23 cellular contexts compared by ENCODE assay signal in the genomic region with DNA sequence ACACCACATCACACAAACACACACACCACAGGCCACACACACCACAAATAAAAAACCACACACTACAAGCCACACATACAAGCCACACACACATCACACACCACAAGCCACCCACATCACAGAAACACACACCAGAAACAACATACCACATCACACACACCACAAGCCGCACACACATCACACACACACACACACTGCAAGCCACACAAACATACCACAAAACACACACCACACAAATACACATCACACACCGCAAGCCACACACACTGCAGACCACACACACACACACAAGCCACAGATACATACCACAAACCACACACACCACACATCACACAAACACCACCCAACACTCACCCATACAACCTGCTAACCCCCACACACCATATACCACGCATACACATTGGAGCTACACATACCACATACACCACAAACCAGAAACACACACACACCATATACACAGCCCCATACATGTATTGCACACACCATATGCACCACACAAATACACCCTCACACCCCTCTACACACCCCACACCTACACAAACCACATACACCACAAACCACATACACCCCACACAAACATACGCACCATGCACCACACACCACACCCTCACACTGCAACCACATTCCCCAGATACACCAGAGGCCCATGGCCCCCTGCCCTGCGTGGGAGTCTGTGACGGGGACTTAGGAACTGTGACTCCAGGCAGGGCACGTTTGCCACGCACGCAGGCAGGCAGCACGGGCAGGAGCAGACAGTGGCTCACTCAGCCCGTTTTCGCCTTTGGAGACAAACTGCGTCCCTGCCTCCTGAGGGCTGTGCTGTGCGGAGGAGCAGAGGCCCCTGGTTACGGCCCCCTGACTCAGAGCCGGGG. TPM values are rescaled to one million over a fixed set of nuclear protein-coding genes. Genes with fewer than 3 reads are reported as not detected.
DNase-seq lines count a peak whose midpoint lies in the region; ATAC-seq, FAIRE-seq and TF ChIP-seq lines count a peak whose summit lies in the region.
"Had no signal": no experiment of that assay in that cellular context is flagged by ENCODE, and none has a peak within 500 bp of the region (broad histone marks: within the 10 kb centered on the region; RNA-seq: fewer than 3 reads in every experiment).

No MANE protein-coding gene starts in this region.

- peak; percentile 92 for FAIRE-seq in HTR-8/SVneo (lab: Jason Lieb, UNC)
- no peak for FAIRE-seq in H1 (lab: Jason Lieb, UNC)
- FAIRE-seq: D721Med, frontal cortex, small intestine had no signal

- intact Hi-C loops in activated CD4-positive, alpha-beta T cell treated with anti-CD3 and anti-CD28 coated beads for 36 hours (cut with DNase I, micrococcal nuclease) = no loop called here

- no peak overlapping the region for H3K23ac ChIP-seq in H1 (ENCODE audit: insufficient read length)

- TF ChIP-seq CTCF in H1 (IDR thresholded peaks at IDR 0.05; ENCODE audit: control extremely low read depth in 1 of 3, insufficient read depth in 1 of 3, low read depth in 1 of 3, low read length in 3 of 3) (no peak), osteocyte (IDR thresholded peaks at IDR 0.05) (no peak)

- peak overlapping the region; percentile 24; the same call in 1 of the 2 replicates for H2BK20ac ChIP-seq in H1 (ENCODE audit: low read length)

- no peaks in the 10 kb centered on the region; a peak in 1 of 8 replicates for H3K36me3 ChIP-seq in H1 (ENCODE audit: control insufficient read depth in 2 of 4, insufficient read depth in 4 of 4, low read length in 3 of 4)
- H3K36me3 ChIP-seq: upper lobe of left lung had no signal

- H3K56ac ChIP-seq in H1 (replicated peaks; ENCODE audit: insufficient read length, low read depth, low read length) = peak overlapping the region; percentile 100

- H3K79me1 ChIP-seq in H1 (ENCODE audit: low read depth, low read length) = no peaks in the 10 kb centered on the region

- H3K27ac Mint-ChIP-seq in activated CD4-positive, alpha-beta T cell treated with anti-CD3 and anti-CD28 coated beads for 36 hours = no peak overlapping the region
- H3K27ac Mint-ChIP-seq in activated CD4-positive, alpha-beta T cell treated with anti-CD3 and anti-CD28 coated beads, Interleukin-2, amount 10 ng/mL, durations not matched to agents 7 days and 5 days = no peak overlapping the region
- no peak overlapping the region for H3K27ac Mint-ChIP-seq in osteocyte (ENCODE audit: unreplicated experiment)
- H3K27ac Mint-ChIP-seq: activated naive CD8-positive, alpha-beta T cell; dendritic cell treated with granulocyte-macrophage colony-stimulating factor and Interleukin-4, amounts not matched to agents 40 ng/mL and 50 ng/mL, for 4 days; GM23338; naive B cell; T-cell had no signal

- no peak for TF ChIP-seq EP300 in H1 (IDR thresholded peaks at IDR 0.05; ENCODE audit: borderline replicate concordance in 1 of 2, low read depth in 2 of 2, low read length in 2 of 2)

- no peak overlapping the region for H3K4me3 Mint-ChIP-seq in activated CD4-positive, alpha-beta T cell treated with anti-CD3 and anti-CD28 coated beads for 36 hours
- no peak overlapping the region for H3K4me3 Mint-ChIP-seq in activated CD4-positive, alpha-beta T cell treated with anti-CD3 and anti-CD28 coated beads, Interleukin-2, amount 10 ng/mL, durations not matched to agents 7 days and 5 days
- no peak overlapping the region for H3K4me3 Mint-ChIP-seq in osteocyte (ENCODE audit: unreplicated experiment)
- H3K4me3 Mint-ChIP-seq: activated naive CD8-positive, alpha-beta T cell; dendritic cell treated with granulocyte-macrophage colony-stimulating factor and Interleukin-4, amounts not matched to agents 40 ng/mL and 50 ng/mL, for 4 days; GM23338; naive B cell; T-cell had no signal

- no peak for TF ChIP-seq RAD21 in H1 (IDR thresholded peaks at IDR 0.05 in 1 of 2, conservative IDR thresholded peaks at IDR 0.05 in 1 of 2; ENCODE audit: low read depth in 2 of 2, low read length in 2 of 2)

- H2BK12ac ChIP-seq in H1 (ENCODE audit: low read depth, low read length) = peak overlapping the region; percentile 45; the same call in 1 of the 2 replicates

- peaks cover 0 to 4% (median under 1%) of the 10 kb centered on the region in 4 experiments; a peak in 4 of 7 replicates for H3K4me1 ChIP-seq in H1 (replicated peaks in 1 of 4; ENCODE audit: control insufficient read depth in 3 of 4, insufficient read depth in 4 of 4, low read length in 3 of 4)

- peak overlapping the region; percentile 97; the same call in 1 of the 2 replicates for H2AK5ac ChIP-seq in H1 (ENCODE audit: low read depth, low read length)

- peak overlapping the region in 1 of 4 experiments; percentile 37; a peak in 2 of 7 replicates for H3K9ac ChIP-seq in H1 (replicated peaks in 1 of 4; ENCODE audit: extremely low read depth in 1 of 4, low read depth in 3 of 4, low read length in 3 of 4)

- no peak overlapping the region for H3K4me3 ChIP-seq in H1 (ENCODE audit: extremely low read depth in 1 of 4, insufficient read depth in 2 of 4, low read depth in 3 of 4, low read length in 4 of 4)
- H3K4me3 ChIP-seq: GM23338, PC-9, upper lobe of left lung had no signal

- DNase-seq in activated CD4-positive, alpha-beta T cell treated with anti-CD3 and anti-CD28 coated beads for 36 hours = peak; percentile 48
- no peak for DNase-seq in activated CD4-positive, alpha-beta T cell treated with anti-CD3 and anti-CD28 coated beads, Interleukin-2, amount 10 ng/mL, durations not matched to agents 7 days and 5 days
- DNase-seq in HTR-8/SVneo (ENCODE audit: insufficient read length, low spot score) (no peak), H1 (ENCODE audit: low read depth in 1 of 2, low spot score in 2 of 2) (no peak), osteocyte (ENCODE audit: extremely low spot score, unreplicated experiment) (peak; percentile 80), dedifferentiated amniotic fluid mesenchymal stem cell (ENCODE audit: extremely low spot score) (no peak), NCI-H446 treated with DMSO at 0.1 percent for 48 hours (lab: John Stamatoyannopoulos, UW) (no peak), NAMALWA (ENCODE audit: low spot score) (no peak)
- DNase-seq: 8988T; activated CD4-positive, alpha-beta T cell treated with anti-CD3 and anti-CD28 coated beads for 1 hour; islet precursor cell; naive B cell; NCI-H1105; NCI-H510A; PC-9 had no signal

- H3K4ac ChIP-seq in H1 (replicated peaks; ENCODE audit: insufficient read length, low read depth, low read length) = peak overlapping the region; percentile 65

- H3K18ac ChIP-seq in H1 (ENCODE audit: extremely low read depth, low read length) = no peak overlapping the region

- H2BK15ac ChIP-seq in H1 (ENCODE audit: low read length) = 0 out of 2 replicates have a peak overlapping the region, but pooled peaks have one; percentile 65

- no peak overlapping the region for H3K14ac ChIP-seq in H1 (ENCODE audit: insufficient read length)

- no peak overlapping the region for H4K5ac ChIP-seq in H1 (ENCODE audit: insufficient read length, low read depth, low read length)

- peaks cover 2% of the 10 kb centered on the region for H3K36me3 Mint-ChIP-seq in activated CD4-positive, alpha-beta T cell treated with anti-CD3 and anti-CD28 coated beads for 36 hours (ENCODE audit: low read depth)
- H3K36me3 Mint-ChIP-seq in activated CD4-positive, alpha-beta T cell treated with anti-CD3 and anti-CD28 coated beads, Interleukin-2, amount 10 ng/mL, durations not matched to agents 7 days and 5 days (ENCODE audit: low read depth) = peaks cover 1% of the 10 kb centered on the region
- H3K36me3 Mint-ChIP-seq in osteocyte (ENCODE audit: unreplicated experiment) = peaks cover 2% of the 10 kb centered on the region
- H3K36me3 Mint-ChIP-seq: naive B cell, T-cell had no signal

- peak overlapping the region; percentile 50 for H4K91ac ChIP-seq in H1 (replicated peaks; ENCODE audit: insufficient read length, low read length)

- CTCF ChIA-PET in activated CD4-positive, alpha-beta T cell treated with anti-CD3 and anti-CD28 coated beads for 36 hours (lab: Charles Lee) = no interaction called here
- CTCF ChIA-PET in activated CD4-positive, alpha-beta T cell treated with anti-CD3 and anti-CD28 coated beads, Interleukin-2, amount 10 ng/mL, durations not matched to agents 7 days and 5 days (lab: Charles Lee) = interaction anchor here (0.9 kb wide), 1 partner anchor 147 kb away, joined by 3 read pairs; no protein-coding TSS in a partner anchor
- CTCF ChIA-PET in H1 (lab: Charles Lee; ENCODE audit: partially characterized antibody) = interaction anchor here (1.4 to 2.5 kb wide), 3 partner anchors 13 to 81 kb away, joined by 4 to 13 read pairs (median 11); no protein-coding TSS in a partner anchor

- H2BK120ac ChIP-seq in H1 (replicated peaks; ENCODE audit: low read depth, low read length) = no peak overlapping the region

- H3K4me1 Mint-ChIP-seq in activated CD4-positive, alpha-beta T cell treated with anti-CD3 and anti-CD28 coated beads for 36 hours = no peaks in the 10 kb centered on the region
- H3K4me1 Mint-ChIP-seq in activated CD4-positive, alpha-beta T cell treated with anti-CD3 and anti-CD28 coated beads, Interleukin-2, amount 10 ng/mL, durations not matched to agents 7 days and 5 days = no peaks in the 10 kb centered on the region
- H3K4me1 Mint-ChIP-seq in osteocyte (ENCODE audit: unreplicated experiment) = peaks cover 4% of the 10 kb centered on the region

- no peaks in the 10 kb centered on the region; a peak in 1 of 7 replicates for H3K27me3 ChIP-seq in H1 (replicated peaks in 1 of 4; ENCODE audit: control insufficient read depth in 3 of 4, extremely low read depth in 1 of 4, insufficient read depth in 3 of 4, low read length in 3 of 4)
- H3K27me3 ChIP-seq: upper lobe of left lung had no signal

- WGBS in H1 (ENCODE audit: extremely low coverage in 1 of 2, insufficient coverage in 1 of 2, insufficient read length in 1 of 2, insufficient replicate concordance in 2 of 2, low coverage in 1 of 2, low lambda C conversion rate in 2 of 2, missing lambda C conversion rate in 1 of 2), 2 experiments = 95% methylated on average over 16 of the region's 16 CpGs; no CpG with 5 or more reads in 1 of the 2 experiments

- peak; percentile 27 for ATAC-seq in activated CD4-positive, alpha-beta T cell treated with anti-CD3 and anti-CD28 coated beads for 36 hours

- POLR2A ChIA-PET in activated CD4-positive, alpha-beta T cell treated with anti-CD3 and anti-CD28 coated beads for 36 hours (lab: Charles Lee) = interaction anchor here (1.4 kb wide), 1 partner anchor 11 kb away, joined by 3 read pairs; no protein-coding TSS in a partner anchor
- POLR2A ChIA-PET in activated CD4-positive, alpha-beta T cell treated with anti-CD3 and anti-CD28 coated beads, Interleukin-2, amount 10 ng/mL, durations not matched to agents 7 days and 5 days (lab: Charles Lee) = no interaction called here
- POLR2A ChIA-PET in H1 (lab: Charles Lee; ENCODE audit: partially characterized antibody) = interaction anchor here (1.6 to 2.6 kb wide), 2 partner anchors 10 to 12 kb away, joined by 6 to 17 read pairs; no protein-coding TSS in a partner anchor

- peaks cover 0 to 11% of the 10 kb centered on the region in 2 experiments for H4K20me1 ChIP-seq in H1 (replicated peaks in 1 of 2; ENCODE audit: control insufficient read depth in 1 of 2, insufficient read depth in 2 of 2, low read length in 2 of 2)

- H2AFZ ChIP-seq in H1 (ENCODE audit: low read length) = peak overlapping the region; percentile 36; the same call in 1 of the 2 replicates
- H2AFZ ChIP-seq: GM23338, PC-9 had no signal

- H3K23me2 ChIP-seq in H1 (ENCODE audit: low read depth, low read length) = peaks cover 12% of the 10 kb centered on the region; the same call in 1 of the 2 replicates

- no peak overlapping the region; the same call in none of the 2 replicates for H4K8ac ChIP-seq in H1 (ENCODE audit: extremely low read depth, insufficient read depth, low read length)

- H3K9me3 Mint-ChIP-seq in activated CD4-positive, alpha-beta T cell treated with anti-CD3 and anti-CD28 coated beads for 36 hours (ENCODE audit: low read depth) = peaks cover 5% of the 10 kb centered on the region
- peaks cover 2% of the 10 kb centered on the region for H3K9me3 Mint-ChIP-seq in activated CD4-positive, alpha-beta T cell treated with anti-CD3 and anti-CD28 coated beads, Interleukin-2, amount 10 ng/mL, durations not matched to agents 7 days and 5 days
- H3K9me3 Mint-ChIP-seq in osteocyte (ENCODE audit: unreplicated experiment) = no peaks in the 10 kb centered on the region
- H3K9me3 Mint-ChIP-seq: dendritic cell treated with granulocyte-macrophage colony-stimulating factor and Interleukin-4, amounts not matched to agents 40 ng/mL and 50 ng/mL, for 4 days had no signal

- no peaks in the 10 kb centered on the region; a peak in 3 of 4 replicates for H3K9me3 ChIP-seq in H1 (ENCODE audit: insufficient read depth in 2 of 2, low read depth in 1 of 2, low read length in 1 of 2)

- H3K27me3 Mint-ChIP-seq in activated CD4-positive, alpha-beta T cell treated with anti-CD3 and anti-CD28 coated beads for 36 hours = peaks cover 6% of the 10 kb centered on the region
- peaks cover 10% of the 10 kb centered on the region for H3K27me3 Mint-ChIP-seq in activated CD4-positive, alpha-beta T cell treated with anti-CD3 and anti-CD28 coated beads, Interleukin-2, amount 10 ng/mL, durations not matched to agents 7 days and 5 days
- no peaks in the 10 kb centered on the region for H3K27me3 Mint-ChIP-seq in osteocyte (ENCODE audit: unreplicated experiment)
- H3K27me3 Mint-ChIP-seq: dendritic cell treated with granulocyte-macrophage colony-stimulating factor and Interleukin-4, amounts not matched to agents 40 ng/mL and 50 ng/mL, for 4 days; naive B cell had no signal

- no peak overlapping the region for H3K27ac ChIP-seq in H1 (ENCODE audit: low read depth, low read length)
- H3K27ac ChIP-seq: PC-9 had no signal

- peak overlapping the region; percentile 37 for H2BK5ac ChIP-seq in H1 (ENCODE audit: low read depth, low read length)

- no peak for TF ChIP-seq POLR2A in H1 (IDR thresholded peaks at IDR 0.05; ENCODE audit: control extremely low read depth in 1 of 2, low read depth in 2 of 2, low read length in 2 of 2)

- H3K79me2 ChIP-seq in H1 (ENCODE audit: control insufficient read depth in 1 of 2, insufficient read depth in 2 of 2, low read length in 2 of 2) = no peaks in the 10 kb centered on the region

- H3K4me2 ChIP-seq in H1 (ENCODE audit: insufficient read depth in 1 of 2, low read depth in 2 of 2, low read length in 2 of 2) = no peak overlapping the region
- H3K4me2 ChIP-seq: GM23338, PC-9 had no signal

RNA-seq across cellular contexts. Expression of a gene that starts 52.7 kb away (rescaled TPM):
- 10 to 100 TPM; 41.0 to 57.0 TPM for total RNA-seq in activated CD4-positive, alpha-beta T cell treated with anti-CD3 and anti-CD28 coated beads for 36 hours
- total RNA-seq in activated CD4-positive, alpha-beta T cell treated with anti-CD3 and anti-CD28 coated beads, Interleukin-2, amount 10 ng/mL, durations not matched to agents 7 days and 5 days = 10 to 100 TPM; 41.6 to 46.6 TPM
- total RNA-seq in H1 (2021; fragmentation: NEBNext Ultra II Directional; extraction: Animal tissue kit (Norgen Biotek cat#: 25700)) = 25.6 and 28.5 TPM in 2 replicates
- 23.5 and 30.5 TPM in 2 replicates for polyA plus RNA-seq in H1 (2011; rRNA removed)
- 19.5 TPM for polyA plus RNA-seq in H1 (2011; cell fraction: cytosol; rRNA removed)
- polyA plus RNA-seq in H1 (2011; cell fraction: nucleus; rRNA removed) = 17.3 TPM
- polyA plus RNA-seq in H1 (2012, experiment 1 of 2) = 15.2 to 24.1 TPM (median 20.1 TPM) in 4 replicates
- 2.5 TPM for polyA plus RNA-seq in H1 (2012, experiment 2 of 2)
- 46.3 TPM for polyA plus RNA-seq in H1 (2013, experiment 1 of 2)
- 53.9 TPM for polyA plus RNA-seq in H1 (2013, experiment 2 of 2)
- polyA minus RNA-seq in H1 (2011; rRNA and poly(A)+ RNA removed) = 85.0 and 90.6 TPM in 2 replicates
- 24.1 TPM for polyA minus RNA-seq in H1 (2011; cell fraction: cytosol; rRNA and poly(A)+ RNA removed)
- 33.1 TPM for polyA minus RNA-seq in H1 (2011; cell fraction: nucleus; rRNA and poly(A)+ RNA removed)
- 22.7 and 23.4 TPM in 2 replicates for total RNA-seq in osteocyte

RNA-seq across cellular contexts. Expression of a gene that starts 55.2 kb away (rescaled TPM):
- not detected for total RNA-seq in activated CD4-positive, alpha-beta T cell treated with anti-CD3 and anti-CD28 coated beads for 36 hours
- total RNA-seq in activated CD4-positive, alpha-beta T cell treated with anti-CD3 and anti-CD28 coated beads, Interleukin-2, amount 10 ng/mL, durations not matched to agents 7 days and 5 days = not detected
- not detected in 2 replicates for total RNA-seq in H1 (2021; fragmentation: NEBNext Ultra II Directional; extraction: Animal tissue kit (Norgen Biotek cat#: 25700))
- polyA plus RNA-seq in H1 (2011; rRNA removed) = not detected in 2 replicates
- not detected for polyA plus RNA-seq in H1 (2011; cell fraction: cytosol; rRNA removed)
- not detected for polyA plus RNA-seq in H1 (2011; cell fraction: nucleus; rRNA removed)
- not detected in 4 replicates for polyA plus RNA-seq in H1 (2012, experiment 1 of 2)
- polyA plus RNA-seq in H1 (2012, experiment 2 of 2) = not detected
- not detected for polyA plus RNA-seq in H1 (2013, experiment 1 of 2)
- not detected for polyA plus RNA-seq in H1 (2013, experiment 2 of 2)
- polyA minus RNA-seq in H1 (2011; rRNA and poly(A)+ RNA removed) = not detected in 2 replicates
- polyA minus RNA-seq in H1 (2011; cell fraction: cytosol; rRNA and poly(A)+ RNA removed) = not detected
- polyA minus RNA-seq in H1 (2011; cell fraction: nucleus; rRNA and poly(A)+ RNA removed) = not detected
- not detected in 2 replicates for total RNA-seq in osteocyte
- total RNA-seq: frontal cortex, GM23338, PC-9, T-cell, upper lobe of left lung had no signal
- polyA plus RNA-seq: GM23338, small intestine had no signal

Comparison
In these comparisons a context has a peak if more than half of its experiments do, and no peak if none do; other contexts are left out.
1. DNase-seq: peak in activated CD4-positive, alpha-beta T cell treated with anti-CD3 and anti-CD28 coated beads for 36 hours (single experiment) and osteocyte (single experiment); none in activated CD4-positive, alpha-beta T cell treated with anti-CD3 and anti-CD28 coated beads, Interleukin-2, amount 10 ng/mL, durations not matched to agents 7 days and 5 days (single experiment), HTR-8/SVneo (single experiment), H1 (0 of 2), dedifferentiated amniotic fluid mesenchymal stem cell (single experiment), NCI-H446 treated with DMSO at 0.1 percent for 48 hours (single experiment) and NAMALWA (single experiment).